ENCODE assay signal across 14 cellular contexts in genomic region chr7:26534649-26535482, GRCh38.
DNase-seq lines count a peak whose midpoint lies in the region; ATAC-seq and TF ChIP-seq lines count a peak whose summit lies in the region.
"Had no signal": no experiment of that assay in that cellular context is flagged by ENCODE, and none has a peak within 500 bp of the region (broad histone marks: within the 10 kb centered on the region; RNA-seq: fewer than 3 reads in every experiment).

No MANE protein-coding gene starts in this region.

- no peak overlapping the region for H3K4me3 Mint-ChIP-seq in glutamatergic neuron (ENCODE audit: unreplicated experiment)

- peak; percentile 85 for DNase-seq in COLO668 (lab: John Stamatoyannopoulos, UW; ENCODE audit: unreplicated experiment)
- peak; percentile 41 for DNase-seq in NCI-H1092 (lab: John Stamatoyannopoulos, UW)
- DNase-seq in NCI-H510A (lab: John Stamatoyannopoulos, UW): peak; percentile 61
- DNase-seq in glutamatergic neuron: no peak
- no peak for DNase-seq in left ventricle myocardium superior
- no peak for DNase-seq in stimulated activated naive CD8-positive, alpha-beta T cell treated with anti-CD3 and anti-CD28 coated beads, Interleukin-15, Interleukin-2, amounts not matched to agents 100 U/mL and 50 U/mL, for 24 hours
- DNase-seq in NAMALWA (ENCODE audit: low spot score): no peak
- DNase-seq: AML-193; lower lobe of right lung; nucleus accumbens; stimulated activated CD4-positive, alpha-beta T cell treated with anti-CD3 and anti-CD28 coated beads, Interleukin-15, amount 100 ng/mL, for 24 hours; stimulated activated CD8-positive, alpha-beta memory T cell treated with anti-CD3 and anti-CD28 coated beads, Interleukin-4, amount 100 ng/mL, for 48 hours had no signal

- no peak for TF ChIP-seq CTCF in glutamatergic neuron (IDR thresholded peaks at IDR 0.05; ENCODE audit: partially characterized antibody, unreplicated experiment)

- H3K27ac Mint-ChIP-seq in glutamatergic neuron (ENCODE audit: unreplicated experiment): peak overlapping the region; percentile 45

- intact Hi-C loops in left ventricle myocardium superior (cut with micrococcal nuclease): no loop called here

- H3K36me3 Mint-ChIP-seq in glutamatergic neuron (ENCODE audit: unreplicated experiment): no peaks in the 10 kb centered on the region

- ATAC-seq in HG03460 (IDR thresholded peaks at IDR 0.05; ENCODE audit: unreplicated experiment) (no peak), left ventricle myocardium superior (no peak)
- no peak for ATAC-seq in stimulated activated naive CD8-positive, alpha-beta T cell treated with anti-CD3 and anti-CD28 coated beads, Interleukin-15, Interleukin-2, amounts not matched to agents 100 U/mL and 50 U/mL, for 24 hours
- ATAC-seq: HCT116, lower lobe of right lung had no signal

- H3K9me3 Mint-ChIP-seq in glutamatergic neuron (ENCODE audit: unreplicated experiment): peaks cover 3% of the 10 kb centered on the region

- H3K4me1 Mint-ChIP-seq in glutamatergic neuron (ENCODE audit: low read depth, unreplicated experiment): peaks cover 42% of the 10 kb centered on the region

- H3K27me3 Mint-ChIP-seq in glutamatergic neuron (ENCODE audit: unreplicated experiment): no peaks in the 10 kb centered on the region

Comparison
In these comparisons a context has a peak if more than half of its experiments do, and no peak if none do; other contexts are left out.
1. DNase-seq: peak in COLO668 (single experiment), NCI-H1092 (single experiment) and NCI-H510A (single experiment); none in glutamatergic neuron (single experiment), left ventricle myocardium superior (single experiment), stimulated activated naive CD8-positive, alpha-beta T cell treated with anti-CD3 and anti-CD28 coated beads, Interleukin-15, Interleukin-2, amounts not matched to agents 100 U/mL and 50 U/mL, for 24 hours (single experiment) and NAMALWA (single experiment).